Comparison of ENCODE assay signal across 1 cellular context in genomic region chr2:64606495-64607363, GRCh38.
TF ChIP-seq lines count a peak whose summit lies in the region.

No MANE protein-coding gene starts in this region.

TF ChIP-seq in H1, 55 proteins besides CTCF, POLR2A, EP300 and RAD21:
- TF ChIP-seq RNF2 (IDR thresholded peaks at IDR 0.05; ENCODE audit: borderline replicate concordance, low read depth, low read length, missing control alignments, poor library complexity, severe bottlenecking), result no peak
- TF ChIP-seq USF2 (IDR thresholded peaks at IDR 0.05; ENCODE audit: low read length), result no peak
- no peak for TF ChIP-seq HDAC6 (IDR thresholded peaks at IDR 0.05; ENCODE audit: low read depth, low read length)
- TF ChIP-seq CHD7 (IDR thresholded peaks at IDR 0.05; ENCODE audit: insufficient replicate concordance, low read length), result no peak
- TF ChIP-seq SP1 (IDR thresholded peaks at IDR 0.05; ENCODE audit: low read depth, low read length), result 0 out of 2 replicates have a peak, but pooled peaks have one; percentile 45
- no peak for TF ChIP-seq ZNF274 (IDR thresholded peaks at IDR 0.05; ENCODE audit: borderline replicate concordance, extremely low read depth, low read length)
- TF ChIP-seq EZH2 (IDR thresholded peaks at IDR 0.05; ENCODE audit: low read depth, low read length, severe bottlenecking), result no peak
- TF ChIP-seq SUZ12 (IDR thresholded peaks at IDR 0.05; ENCODE audit: low read length), result no peak
